ENCODE assay signal across 13 cellular contexts in genomic region chr13:59303433-59303832, GRCh38.
DNase-seq lines count a peak whose midpoint lies in the region; TF ChIP-seq lines count a peak whose summit lies in the region.
"Had no signal": no experiment of that assay in that cellular context is flagged by ENCODE, and none has a peak within 500 bp of the region (broad histone marks: within the 10 kb centered on the region; RNA-seq: fewer than 3 reads in every experiment).

No MANE protein-coding gene starts in this region.

- H3K27me3 Mint-ChIP-seq in T-helper 2 cell treated with Interferon-gamma antibody and Interleukin-4, amounts not matched to agents 5 μg/mL and 100 μg/mL, for 36 hours (ENCODE audit: low read depth): no peaks in the 10 kb centered on the region

- no peaks in the 10 kb centered on the region for H3K4me1 Mint-ChIP-seq in T-helper 2 cell treated with Interferon-gamma antibody and Interleukin-4, amounts not matched to agents 5 μg/mL and 100 μg/mL, for 36 hours (ENCODE audit: low read depth)
- H3K4me1 Mint-ChIP-seq: T-cell had no signal

- no peak for TF ChIP-seq RAD21 in SK-N-SH (IDR thresholded peaks at IDR 0.05; ENCODE audit: low read length)

- H3K4me3 Mint-ChIP-seq in T-helper 2 cell treated with Interferon-gamma antibody and Interleukin-4, amounts not matched to agents 5 μg/mL and 100 μg/mL, for 36 hours: no peak overlapping the region
- H3K4me3 Mint-ChIP-seq: T-cell had no signal

- no peaks in the 10 kb centered on the region for H3K79me2 ChIP-seq in SK-N-SH (ENCODE audit: insufficient read depth)

- no peak overlapping the region for H3K27ac ChIP-seq in SK-N-SH (ENCODE audit: low read depth in 2 of 2, low read length in 1 of 2)
- H3K27ac ChIP-seq: HL-60, PC-9, SJCRH30 had no signal

- H3K9ac ChIP-seq in SK-N-SH: no peak overlapping the region

- H3K4me3 ChIP-seq in SK-N-SH (ENCODE audit: low read depth in 2 of 2, low read length in 1 of 2): no peak overlapping the region
- H3K4me3 ChIP-seq: PC-9, SJCRH30 had no signal

- H3K4me1 ChIP-seq in SK-N-SH (ENCODE audit: control insufficient read depth in 1 of 2, insufficient read depth in 2 of 2, low read depth in 1 of 2, low read length in 1 of 2): peaks cover 0 to 3% of the 10 kb centered on the region in 2 experiments; a peak in 1 of 4 replicates

- H4K20me1 ChIP-seq in SK-N-SH (ENCODE audit: insufficient read depth): no peaks in the 10 kb centered on the region

- H3K9me3 ChIP-seq in SK-N-SH: no peaks in the 10 kb centered on the region
- H3K9me3 ChIP-seq: SJCRH30 had no signal

- no peaks in the 10 kb centered on the region for H3K9me3 Mint-ChIP-seq in T-helper 2 cell treated with Interferon-gamma antibody and Interleukin-4, amounts not matched to agents 5 μg/mL and 100 μg/mL, for 36 hours
- H3K9me3 Mint-ChIP-seq: T-cell had no signal

- POLR2A ChIA-PET in SK-N-SH (lab: Yijun Ruan, JAX): no interaction called here

- H3F3A ChIP-seq in SK-N-SH (replicated peaks; ENCODE audit: insufficient read depth): no peaks in the 10 kb centered on the region

- H3K4me2 ChIP-seq in SK-N-SH: no peak overlapping the region
- H3K4me2 ChIP-seq: PC-9 had no signal

- H3K36me3 ChIP-seq in SK-N-SH (replicated peaks in 1 of 2; ENCODE audit: control insufficient read depth in 1 of 2, insufficient read depth in 2 of 2, low read length in 1 of 2): no peaks in the 10 kb centered on the region
- H3K36me3 ChIP-seq: SJCRH30 had no signal

- CTCF ChIA-PET in SK-N-SH (lab: Yijun Ruan, JAX): no interaction called here

- TF ChIP-seq EP300 in SK-N-SH (IDR thresholded peaks at IDR 0.05; ENCODE audit: borderline replicate concordance in 1 of 2, low read depth in 1 of 2, low read length in 1 of 2): peak in 1 of 2 experiments; percentile 50; a peak in 1 of 4 replicates

- H3K9me2 ChIP-seq in SK-N-SH: no peaks in the 10 kb centered on the region

- no peak overlapping the region for H3K27ac Mint-ChIP-seq in T-helper 2 cell treated with Interferon-gamma antibody and Interleukin-4, amounts not matched to agents 5 μg/mL and 100 μg/mL, for 36 hours
- H3K27ac Mint-ChIP-seq: T-cell had no signal

- no peak overlapping the region for H2AFZ ChIP-seq in SK-N-SH (ENCODE audit: low read depth)
- H2AFZ ChIP-seq: PC-9 had no signal

- no peak for TF ChIP-seq CTCF in SK-N-SH (IDR thresholded peaks at IDR 0.05)

- no peaks in the 10 kb centered on the region for H3K36me3 Mint-ChIP-seq in T-helper 2 cell treated with Interferon-gamma antibody and Interleukin-4, amounts not matched to agents 5 μg/mL and 100 μg/mL, for 36 hours (ENCODE audit: low read depth)
- H3K36me3 Mint-ChIP-seq: T-cell had no signal

- no peaks in the 10 kb centered on the region for H3K27me3 ChIP-seq in SK-N-SH (ENCODE audit: insufficient read depth)
- H3K27me3 ChIP-seq: SJCRH30 had no signal

- DNase-seq in NCI-H2107 treated with DMSO at 0.1 percent for 48 hours (lab: John Stamatoyannopoulos, UW; ENCODE audit: unreplicated experiment): peak; percentile 31
- no peak for DNase-seq in NCI-H2107 (lab: John Stamatoyannopoulos, UW)
- DNase-seq in DMS153 (lab: John Stamatoyannopoulos, UW): peak; percentile 32
- DNase-seq in M059J (ENCODE audit: low read depth): peak; percentile 58
- DNase-seq in SK-N-SH: no peak
- DNase-seq in activated CD4-positive, CD25-positive, alpha-beta regulatory T cell (lab: John Stamatoyannopoulos, UW): no peak
- no peak for DNase-seq in T-helper 2 cell treated with Interferon-gamma antibody and Interleukin-4, amounts not matched to agents 5 μg/mL and 100 μg/mL, for 36 hours (ENCODE audit: low spot score)
- DNase-seq: Calu3, NCI-H2029, PC-9, T-cell had no signal

TF ChIP-seq in SK-N-SH, 30 proteins besides CTCF, POLR2A, EP300 and RAD21:
- TF ChIP-seq, protein P1, sequence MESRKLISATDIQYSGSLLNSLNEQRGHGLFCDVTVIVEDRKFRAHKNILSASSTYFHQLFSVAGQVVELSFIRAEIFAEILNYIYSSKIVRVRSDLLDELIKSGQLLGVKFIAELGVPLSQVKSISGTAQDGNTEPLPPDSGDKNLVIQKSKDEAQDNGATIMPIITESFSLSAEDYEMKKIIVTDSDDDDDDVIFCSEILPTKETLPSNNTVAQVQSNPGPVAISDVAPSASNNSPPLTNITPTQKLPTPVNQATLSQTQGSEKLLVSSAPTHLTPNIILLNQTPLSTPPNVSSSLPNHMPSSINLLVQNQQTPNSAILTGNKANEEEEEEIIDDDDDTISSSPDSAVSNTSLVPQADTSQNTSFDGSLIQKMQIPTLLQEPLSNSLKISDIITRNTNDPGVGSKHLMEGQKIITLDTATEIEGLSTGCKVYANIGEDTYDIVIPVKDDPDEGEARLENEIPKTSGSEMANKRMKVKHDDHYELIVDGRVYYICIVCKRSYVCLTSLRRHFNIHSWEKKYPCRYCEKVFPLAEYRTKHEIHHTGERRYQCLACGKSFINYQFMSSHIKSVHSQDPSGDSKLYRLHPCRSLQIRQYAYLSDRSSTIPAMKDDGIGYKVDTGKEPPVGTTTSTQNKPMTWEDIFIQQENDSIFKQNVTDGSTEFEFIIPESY (IDR thresholded peaks at IDR 0.05; ENCODE audit: borderline replicate concordance, low read depth): 0 out of 2 replicates have a peak, but pooled peaks have one; percentile 20
- TF ChIP-seq JUND (IDR thresholded peaks at IDR 0.05) (0 out of 2 replicates have a peak, but pooled peaks have one; percentile 36), TAF1 (IDR thresholded peaks at IDR 0.05; ENCODE audit: borderline replicate concordance, low read depth, low read length) (no peak), NFIC (IDR thresholded peaks at IDR 0.05; ENCODE audit: borderline replicate concordance) (peak; percentile 70), TCF12 (IDR thresholded peaks at IDR 0.05) (peak; percentile 75), PBX3 (IDR thresholded peaks at IDR 0.05) (peak; percentile 84)
TF ChIP-seq in SK-N-SH: peak in this region for 5.

Comparison
In these comparisons a context has a peak if more than half of its experiments do, and no peak if none do; other contexts are left out.
1. DNase-seq: peak in NCI-H2107 treated with DMSO at 0.1 percent for 48 hours (single experiment), DMS153 (single experiment) and M059J (single experiment); none in NCI-H2107 (single experiment), SK-N-SH (single experiment), activated CD4-positive, CD25-positive, alpha-beta regulatory T cell (0 of 4) and T-helper 2 cell treated with Interferon-gamma antibody and Interleukin-4, amounts not matched to agents 5 μg/mL and 100 μg/mL, for 36 hours (single experiment).